In the genomic region with DNA sequence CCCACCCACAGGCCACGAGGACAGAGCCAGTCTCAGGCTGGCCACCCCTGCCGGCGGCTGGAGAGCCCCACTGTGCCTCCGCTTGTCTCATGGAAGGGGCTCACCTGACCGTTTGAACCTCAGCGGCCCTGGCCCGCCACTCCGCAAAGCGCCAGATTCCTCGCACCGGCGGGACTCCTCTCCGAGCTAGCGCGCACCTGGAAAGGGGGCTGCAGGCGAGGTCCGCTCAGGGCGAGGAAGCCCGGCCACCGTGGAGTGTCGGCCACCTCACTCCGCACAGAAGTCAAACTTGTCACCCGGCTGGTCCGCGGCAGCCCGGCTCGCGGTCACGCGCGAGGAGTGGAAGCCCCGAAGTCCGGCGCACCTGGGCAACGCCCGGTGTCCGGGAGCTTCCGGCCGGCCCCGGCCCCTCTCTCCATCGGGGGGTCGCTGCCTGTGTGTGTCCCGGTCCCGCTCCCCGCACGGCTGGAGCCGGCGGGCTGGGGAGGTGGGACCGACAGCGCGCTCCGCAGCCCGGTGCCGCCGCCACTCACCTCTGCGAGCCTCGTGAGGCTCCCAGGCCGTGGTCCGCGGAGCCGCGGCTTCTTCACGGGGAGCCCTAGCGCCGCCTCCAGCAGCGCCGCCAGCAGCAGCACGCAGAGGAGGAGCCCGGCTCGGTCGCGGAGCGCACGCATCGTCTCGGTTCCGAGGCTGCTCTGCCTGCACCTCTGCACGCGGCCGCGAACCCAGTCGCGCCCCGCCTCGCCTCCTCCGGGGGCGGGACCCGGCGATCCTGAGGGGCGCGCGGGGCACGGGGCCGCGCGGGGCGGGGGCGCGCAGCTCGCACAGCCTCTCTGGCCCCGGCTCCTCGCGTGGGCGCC, we compare ENCODE assay signal across 8 cellular contexts. TPM values are rescaled to one million over a fixed set of nuclear protein-coding genes. Genes with fewer than 3 reads are reported as not detected.
DNase-seq lines count a peak whose midpoint lies in the region; ATAC-seq and TF ChIP-seq lines count a peak whose summit lies in the region.

Gene ISM2, minus strand, starts transcription at position 697 of the 860 bp plus-strand sequence. Its CDS starts 23 bp downstream, at position 674.

- H3K36me3 Mint-ChIP-seq in CD8-positive, alpha-beta memory T cell, result peaks cover 0 to 5% (median 4%) of the 10 kb centered on the region in 3 donors
- H3K36me3 Mint-ChIP-seq in IgD-negative memory B cell (no peaks in the 10 kb centered on the region), activated B cell treated with CpG ODN at 0.5 μM for 24 hours (ENCODE audit: low read depth) (no peaks in the 10 kb centered on the region)

- peak within 1 kb of the TSS; percentile 76 to 89 (median 80) for H3K4me3 Mint-ChIP-seq in CD8-positive, alpha-beta memory T cell
- peak within 1 kb of the TSS; percentile 80 to 92 (median 84) for H3K4me3 Mint-ChIP-seq in IgD-negative memory B cell
- H3K4me3 Mint-ChIP-seq in activated B cell treated with CpG ODN at 0.5 μM for 24 hours, result peak within 1 kb of the TSS; percentile 70

- peaks cover 5 to 12% (median 5%) of the 10 kb centered on the region in 3 donors for H3K4me1 Mint-ChIP-seq in CD8-positive, alpha-beta memory T cell
- H3K4me1 Mint-ChIP-seq in IgD-negative memory B cell (peaks cover 5 to 8% (median 6%) of the 10 kb centered on the region in 3 donors), activated B cell treated with CpG ODN at 0.5 μM for 24 hours (peaks cover 14% of the 10 kb centered on the region)

- no peak within 1 kb of the TSS for H3K27ac Mint-ChIP-seq in CD8-positive, alpha-beta memory T cell
- no peak within 1 kb of the TSS for H3K27ac Mint-ChIP-seq in IgD-negative memory B cell
- no peak within 1 kb of the TSS for H3K27ac Mint-ChIP-seq in activated B cell treated with CpG ODN at 0.5 μM for 24 hours

- no peaks in the 10 kb centered on the region for H3K36me3 ChIP-seq in CD8-positive, alpha-beta memory T cell (ENCODE audit: insufficient read depth, low read length)

- CTCF ChIA-PET in CD8-positive, alpha-beta memory T cell (lab: Charles Lee), result no interaction called here
- CTCF ChIA-PET in activated B cell treated with CpG ODN at 0.5 μM for 24 hours (lab: Charles Lee), result no interaction called here

- intact Hi-C loops in activated B cell treated with CpG ODN at 0.5 μM for 24 hours (cut with micrococcal nuclease), result loop anchor here (5.0 kb wide), 1 partner anchor 41 kb away; the partner anchor contains the start of genes AHSA1 and VIPAS39
- intact Hi-C loops in dorsolateral prefrontal cortex (cut with DNase I), result no loop called here

- peaks cover 7% of the 10 kb centered on the region for H3K4me1 ChIP-seq in CD8-positive, alpha-beta memory T cell (ENCODE audit: insufficient read depth, low read length)

- peaks cover 0 to 5% (median 3%) of the 10 kb centered on the region in 5 donors for H3K9me3 Mint-ChIP-seq in CD8-positive, alpha-beta memory T cell
- H3K9me3 Mint-ChIP-seq in IgD-negative memory B cell, result peaks cover 2 to 4% (median 3%) of the 10 kb centered on the region in 3 donors
- H3K9me3 Mint-ChIP-seq in activated B cell treated with CpG ODN at 0.5 μM for 24 hours, result peaks cover 3% of the 10 kb centered on the region

- H3K9me3 ChIP-seq in CD8-positive, alpha-beta memory T cell (ENCODE audit: low read length), result no peaks in the 10 kb centered on the region

- peak; percentile 51 for ATAC-seq in GM19467 (IDR thresholded peaks at IDR 0.05; ENCODE audit: unreplicated experiment)
- ATAC-seq in activated B cell treated with CpG ODN at 0.5 μM for 24 hours (ENCODE audit: low read depth), result peak; percentile 89
- ATAC-seq in GM18870 (IDR thresholded peaks at IDR 0.05; ENCODE audit: unreplicated experiment), result no peak

- TF ChIP-seq CTCF in activated B cell treated with CpG ODN at 0.5 μM for 24 hours (IDR thresholded peaks at IDR 0.05), result no peak
- TF ChIP-seq CTCF in dorsolateral prefrontal cortex (IDR thresholded peaks at IDR 0.05 in 54 of 56, conservative IDR thresholded peaks at IDR 0.05 in 2 of 56; ENCODE audit: low read depth in 1 of 56, partially characterized antibody in 56 of 56), result no peak

- peaks cover 6% of the 10 kb centered on the region for H3K27me3 ChIP-seq in CD8-positive, alpha-beta memory T cell (ENCODE audit: insufficient read depth, low read length, poor library complexity, severe bottlenecking)
- H3K27me3 ChIP-seq in dorsolateral prefrontal cortex, result peaks cover 0 to 26% (median 8%) of the 10 kb centered on the region in 45 donors

- DNase-seq in CD8-positive, alpha-beta memory T cell, result peak in 4 of 5 donors; percentile 4 to 34 (median 17)
- DNase-seq in activated B cell treated with CpG ODN at 0.5 μM for 24 hours, result peak; percentile 37
- peak in 4 of 10 donors; percentile 15 to 46 (median 38) for DNase-seq in dorsolateral prefrontal cortex
- DNase-seq in lung microvascular endothelial cell (ENCODE audit: low read depth in 2 of 2), result peak; percentile 27 to 39
- peak; percentile 17 for DNase-seq in stimulated activated CD8-positive, alpha-beta memory T cell treated with anti-CD3 and anti-CD28 coated beads, Interleukin-12 subunit alpha, Interleukin-12 subunit beta, amount 100 ng/mL, for 4 hours (ENCODE audit: low read depth)

- H3K4me3 ChIP-seq in CD8-positive, alpha-beta memory T cell (ENCODE audit: low read length), result no peak within 1 kb of the TSS
- peak within 1 kb of the TSS; percentile 39 to 74 (median 58) for H3K4me3 ChIP-seq in dorsolateral prefrontal cortex

- POLR2A ChIA-PET in CD8-positive, alpha-beta memory T cell (lab: Charles Lee), result no interaction called here
- POLR2A ChIA-PET in activated B cell treated with CpG ODN at 0.5 μM for 24 hours (lab: Charles Lee), result no interaction called here

- peaks cover 25 to 30% of the 10 kb centered on the region in 2 donors for H3K27me3 Mint-ChIP-seq in CD8-positive, alpha-beta memory T cell
- H3K27me3 Mint-ChIP-seq in IgD-negative memory B cell (peaks cover 25% of the 10 kb centered on the region), activated B cell treated with CpG ODN at 0.5 μM for 24 hours (peaks cover 27% of the 10 kb centered on the region)

- no peak within 1 kb of the TSS for H3K27ac ChIP-seq in CD8-positive, alpha-beta memory T cell (ENCODE audit: low read depth, low read length)
- H3K27ac ChIP-seq in dorsolateral prefrontal cortex, result no peak within 1 kb of the TSS

RNA-seq across cellular contexts. Expression of gene ISM2, which starts in this region (rescaled TPM):
- total RNA-seq in CD8-positive, alpha-beta memory T cell, result not detected
- not detected for polyA plus RNA-seq in CD8-positive, alpha-beta memory T cell
- polyA plus RNA-seq in IgD-negative memory B cell, result not detected
- 0.07 TPM in 1 of 2 replicates, not detected in the other for total RNA-seq in activated B cell treated with CpG ODN at 0.5 μM for 24 hours
- 1 to 10 TPM in 46 of 120 experiments, under 1 TPM in 69, not detected in 5; 0.19 to 3.2 (median 0.90) TPM for total RNA-seq in dorsolateral prefrontal cortex
- total RNA-seq in lung microvascular endothelial cell, result not detected in 2 replicates

Comparison
In these comparisons a context has a peak if more than half of its experiments do, and no peak if none do; other contexts are left out.
1. Peak in DNase-seq in CD8-positive, alpha-beta memory T cell; RNA of the gene not detected or under 1 TPM.
2. Peak in DNase-seq and ATAC-seq in activated B cell treated with CpG ODN at 0.5 μM for 24 hours; RNA of the gene not detected or under 1 TPM.
3. Peak in DNase-seq in lung microvascular endothelial cell; RNA of the gene not detected or under 1 TPM.